ENCODE assay signal across 1 cellular context in genomic region chr21:38282921-38283320, GRCh38.
TF ChIP-seq lines count a peak whose summit lies in the region.

No MANE protein-coding gene starts in this region.

TF ChIP-seq in K562, 482 proteins besides CTCF, POLR2A, EP300 and RAD21 (continued from another document):
- TF ChIP-seq, protein P1, sequence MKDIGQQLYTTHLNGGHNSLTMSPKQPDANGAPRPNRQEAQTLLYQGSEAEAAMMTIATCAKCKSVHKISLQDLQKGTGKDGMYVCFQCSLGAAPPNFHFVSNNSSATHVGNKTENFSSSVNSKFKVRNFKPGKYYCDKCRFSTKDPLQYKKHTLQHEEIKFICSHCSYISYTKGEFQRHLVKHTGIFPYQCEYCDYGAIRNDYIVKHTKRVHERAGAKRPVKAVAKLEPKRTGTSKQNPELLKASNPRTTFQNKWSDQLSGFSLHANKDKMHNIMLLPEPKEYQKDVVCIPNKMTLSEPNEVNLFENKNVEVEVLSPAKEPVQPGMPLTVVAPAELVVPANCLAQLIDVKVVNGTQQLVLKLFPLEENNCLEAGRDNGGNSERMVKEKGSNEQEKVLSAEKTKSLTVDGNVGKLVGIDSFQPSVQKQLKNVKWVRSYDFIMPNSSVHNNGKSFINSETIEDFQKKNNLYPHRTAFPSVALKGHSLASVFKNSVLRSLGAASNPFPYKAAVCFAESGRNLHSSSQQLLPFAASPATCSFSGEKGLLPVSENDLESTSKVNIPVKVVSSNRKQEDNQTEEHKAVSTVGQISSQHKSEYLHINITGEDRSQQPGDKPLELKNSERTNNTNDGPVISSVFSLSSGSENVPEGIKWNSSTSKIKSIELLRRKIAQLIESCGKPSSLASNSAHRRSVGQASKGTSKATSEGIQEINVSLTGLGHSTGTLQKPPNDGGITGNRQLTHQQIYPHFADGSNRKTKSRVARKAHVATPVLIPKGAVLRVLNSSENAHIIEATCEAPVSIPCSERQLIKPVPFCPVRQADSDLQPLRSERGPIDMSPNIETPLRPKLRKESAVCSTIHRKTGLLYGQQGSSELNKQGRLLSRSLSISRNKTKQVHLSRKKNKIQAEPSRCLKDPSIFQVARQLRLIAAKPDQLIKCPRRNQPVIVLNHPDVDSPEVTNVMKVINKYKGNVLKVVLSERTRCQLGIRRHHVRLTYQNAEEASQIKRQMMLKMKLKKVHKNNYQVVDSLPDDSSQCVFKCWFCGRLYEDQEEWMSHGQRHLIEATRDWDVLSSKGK (CRISPR knock-in tag; IDR thresholded peaks at IDR 0.05): no peak
- TF ChIP-seq, protein P2, sequence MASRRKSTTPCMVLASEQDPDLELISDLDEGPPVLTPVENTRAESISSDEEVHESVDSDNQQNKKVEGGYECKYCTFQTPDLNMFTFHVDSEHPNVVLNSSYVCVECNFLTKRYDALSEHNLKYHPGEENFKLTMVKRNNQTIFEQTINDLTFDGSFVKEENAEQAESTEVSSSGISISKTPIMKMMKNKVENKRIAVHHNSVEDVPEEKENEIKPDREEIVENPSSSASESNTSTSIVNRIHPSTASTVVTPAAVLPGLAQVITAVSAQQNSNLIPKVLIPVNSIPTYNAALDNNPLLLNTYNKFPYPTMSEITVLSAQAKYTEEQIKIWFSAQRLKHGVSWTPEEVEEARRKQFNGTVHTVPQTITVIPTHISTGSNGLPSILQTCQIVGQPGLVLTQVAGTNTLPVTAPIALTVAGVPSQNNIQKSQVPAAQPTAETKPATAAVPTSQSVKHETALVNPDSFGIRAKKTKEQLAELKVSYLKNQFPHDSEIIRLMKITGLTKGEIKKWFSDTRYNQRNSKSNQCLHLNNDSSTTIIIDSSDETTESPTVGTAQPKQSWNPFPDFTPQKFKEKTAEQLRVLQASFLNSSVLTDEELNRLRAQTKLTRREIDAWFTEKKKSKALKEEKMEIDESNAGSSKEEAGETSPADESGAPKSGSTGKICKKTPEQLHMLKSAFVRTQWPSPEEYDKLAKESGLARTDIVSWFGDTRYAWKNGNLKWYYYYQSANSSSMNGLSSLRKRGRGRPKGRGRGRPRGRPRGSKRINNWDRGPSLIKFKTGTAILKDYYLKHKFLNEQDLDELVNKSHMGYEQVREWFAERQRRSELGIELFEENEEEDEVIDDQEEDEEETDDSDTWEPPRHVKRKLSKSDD (conservative IDR thresholded peaks at IDR 0.05; ENCODE audit: low read length): no peak
- TF ChIP-seq FOXM1 (IDR thresholded peaks at IDR 0.05; ENCODE audit: low read depth) (no peak), FOXM1 (CRISPR knock-in tag; IDR thresholded peaks at IDR 0.05; ENCODE audit: low read depth) (no peak), ZNF384 (IDR thresholded peaks at IDR 0.05; ENCODE audit: low read depth, low read length) (no peak), ZKSCAN8 (CRISPR knock-in tag; IDR thresholded peaks at IDR 0.05) (no peak), E2F4 (CRISPR knock-in tag; IDR thresholded peaks at IDR 0.05; ENCODE audit: low read depth) (no peak)
